Comparison of ENCODE assay signal across 9 cellular contexts in genomic region chr5:134590992-134591659, GRCh38. TPM values are rescaled to one million over a fixed set of nuclear protein-coding genes. Genes with fewer than 3 reads are reported as not detected.
A peak's percentile ranks its signal among the peaks of the same experiment; 100 is the strongest.
DNase-seq lines count a peak whose midpoint lies in the region; ATAC-seq and TF ChIP-seq lines count a peak whose summit lies in the region.
"Had no signal": no experiment of that assay in that cellular context is flagged by ENCODE, and none has a peak within 500 bp of the region (broad histone marks: within the 10 kb centered on the region; RNA-seq: fewer than 3 reads in every experiment).

No MANE protein-coding gene starts in this region.

- H2AFZ ChIP-seq in GM23338 = no peak overlapping the region; the same call in 1 of the 2 replicates
- no peak overlapping the region for H2AFZ ChIP-seq in PC-9

- no TSS peak for BruUV-seq in PC-9 (replicated peaks; lab: Mats Ljungman, UMichigan)

- H3K9me3 Mint-ChIP-seq in GM23338 = no peaks in the 10 kb centered on the region

- H3K36me3 ChIP-seq in GM23338 (ENCODE audit: insufficient read depth) (no peaks in the 10 kb centered on the region), PC-9 (ENCODE audit: low read depth) (no peaks in the 10 kb centered on the region)

- no peak for TF ChIP-seq CTCF in GM23338 (conservative IDR thresholded peaks at IDR 0.05; ENCODE audit: low read depth in 2 of 2)
- no peak for TF ChIP-seq CTCF in PC-9 (conservative IDR thresholded peaks at IDR 0.05)

- H3F3A ChIP-seq in GM23338 (replicated peaks; ENCODE audit: low read depth) (peaks cover 13% of the 10 kb centered on the region), PC-9 (ENCODE audit: insufficient read depth, low read depth) (peaks cover 27% of the 10 kb centered on the region)

- DNase-seq in GM23338 (ENCODE audit: low spot score) (no peak), PC-9 (peak; percentile 77 to 94), epithelial cell of prostate (ENCODE audit: low read depth, low spot score) (peak; percentile 46), amygdala (lab: John Stamatoyannopoulos, UW) (no peak)
- DNase-seq in stimulated activated CD4-positive, alpha-beta T cell treated with anti-CD3 and anti-CD28 coated beads, Interleukin-2, amount 100 ng/mL, for 24 hours = peak; percentile 50 to 63

- H3K4me2 ChIP-seq in GM23338 (peak overlapping the region; percentile 23), PC-9 (peak overlapping the region; percentile 63)

- CTCF ChIA-PET in PC-9 (lab: Charles Lee) = no interaction called here

- peaks cover 43% of the 10 kb centered on the region for H3K4me1 Mint-ChIP-seq in GM23338

- POLR2A ChIA-PET in PC-9 (lab: Charles Lee; ENCODE audit: unreplicated experiment) = interaction anchor here (0.5 to 0.6 kb wide), 4 partner anchors 57 to 547 kb away, joined by 4 to 8 read pairs (median 6); no protein-coding TSS in a partner anchor

- H3K36me3 Mint-ChIP-seq in GM23338 (ENCODE audit: low read depth) = no peaks in the 10 kb centered on the region; the same call in 2 of the 3 replicates

- no peaks in the 10 kb centered on the region for H3K79me2 ChIP-seq in GM23338 (replicated peaks; ENCODE audit: insufficient read depth)
- no peaks in the 10 kb centered on the region for H3K79me2 ChIP-seq in PC-9 (ENCODE audit: low read depth)

- H3K27me3 Mint-ChIP-seq in GM23338 (ENCODE audit: insufficient read depth, low read depth, poor library complexity) = peaks cover 6% of the 10 kb centered on the region

- no peak overlapping the region for H3K4me3 ChIP-seq in GM23338
- H3K4me3 ChIP-seq in PC-9 = no peak overlapping the region
- H3K4me3 ChIP-seq: lung had no signal

- peaks cover 36% of the 10 kb centered on the region for H3K4me1 ChIP-seq in GM23338 (ENCODE audit: insufficient read depth)
- peaks cover 34% of the 10 kb centered on the region for H3K4me1 ChIP-seq in PC-9 (replicated peaks; ENCODE audit: insufficient read depth)

- no peak overlapping the region; the same call in 2 of the 3 replicates for H3K4me3 Mint-ChIP-seq in GM23338

- H3K27ac ChIP-seq in GM23338 (ENCODE audit: low read depth) (peak overlapping the region; percentile 43; the same call in 1 of the 2 replicates), PC-9 (peak overlapping the region; percentile 82), epithelial cell of prostate (peak overlapping the region; percentile 17)

- intact Hi-C loops in PC-9 (cut with micrococcal nuclease; ENCODE audit: unreplicated experiment) = loop anchor here (5.0 to 10.0 kb wide), 3 partner anchors 41 to 414 kb away; partner anchors contain the start of genes PCBD2, SAR1B and SKP1

- H3K9me3 ChIP-seq in PC-9 (ENCODE audit: insufficient read depth, low read depth) = no peaks in the 10 kb centered on the region

- ATAC-seq in GM23338 (no peak), GM18907 (IDR thresholded peaks at IDR 0.05; ENCODE audit: unreplicated experiment) (no peak), HG03135 (IDR thresholded peaks at IDR 0.05; ENCODE audit: unreplicated experiment) (no peak), HG03469 (IDR thresholded peaks at IDR 0.05; ENCODE audit: unreplicated experiment) (no peak)

- H3K9me2 ChIP-seq in GM23338 (ENCODE audit: insufficient read depth) (0 out of 2 replicates have a peak, but pooled peaks cover 8% of the 10 kb centered on the region), PC-9 (ENCODE audit: insufficient read depth) (no peaks in the 10 kb centered on the region)

- peak overlapping the region; percentile 61; the same call in 1 of the 2 replicates for H3K27ac Mint-ChIP-seq in GM23338

- H4K20me1 ChIP-seq in GM23338 (replicated peaks; ENCODE audit: insufficient read depth) = no peaks in the 10 kb centered on the region
- H4K20me1 ChIP-seq in PC-9 (ENCODE audit: insufficient read depth) = no peaks in the 10 kb centered on the region

- H3K27me3 ChIP-seq in GM23338 (ENCODE audit: insufficient read depth) (no peaks in the 10 kb centered on the region), PC-9 (ENCODE audit: insufficient read depth, low read depth) (no peaks in the 10 kb centered on the region)

TF ChIP-seq in GM23338, 12 proteins besides CTCF, POLR2A, EP300 and RAD21:
- TF ChIP-seq JUNB (IDR thresholded peaks at IDR 0.05; ENCODE audit: unreplicated experiment) (no peak), EZH2 (IDR thresholded peaks at IDR 0.05; ENCODE audit: low read depth, unreplicated experiment) (no peak), CREB1 (CRISPR knock-in tag; IDR thresholded peaks at IDR 0.05; ENCODE audit: low read depth) (no peak)
- TF ChIP-seq, protein P1, sequence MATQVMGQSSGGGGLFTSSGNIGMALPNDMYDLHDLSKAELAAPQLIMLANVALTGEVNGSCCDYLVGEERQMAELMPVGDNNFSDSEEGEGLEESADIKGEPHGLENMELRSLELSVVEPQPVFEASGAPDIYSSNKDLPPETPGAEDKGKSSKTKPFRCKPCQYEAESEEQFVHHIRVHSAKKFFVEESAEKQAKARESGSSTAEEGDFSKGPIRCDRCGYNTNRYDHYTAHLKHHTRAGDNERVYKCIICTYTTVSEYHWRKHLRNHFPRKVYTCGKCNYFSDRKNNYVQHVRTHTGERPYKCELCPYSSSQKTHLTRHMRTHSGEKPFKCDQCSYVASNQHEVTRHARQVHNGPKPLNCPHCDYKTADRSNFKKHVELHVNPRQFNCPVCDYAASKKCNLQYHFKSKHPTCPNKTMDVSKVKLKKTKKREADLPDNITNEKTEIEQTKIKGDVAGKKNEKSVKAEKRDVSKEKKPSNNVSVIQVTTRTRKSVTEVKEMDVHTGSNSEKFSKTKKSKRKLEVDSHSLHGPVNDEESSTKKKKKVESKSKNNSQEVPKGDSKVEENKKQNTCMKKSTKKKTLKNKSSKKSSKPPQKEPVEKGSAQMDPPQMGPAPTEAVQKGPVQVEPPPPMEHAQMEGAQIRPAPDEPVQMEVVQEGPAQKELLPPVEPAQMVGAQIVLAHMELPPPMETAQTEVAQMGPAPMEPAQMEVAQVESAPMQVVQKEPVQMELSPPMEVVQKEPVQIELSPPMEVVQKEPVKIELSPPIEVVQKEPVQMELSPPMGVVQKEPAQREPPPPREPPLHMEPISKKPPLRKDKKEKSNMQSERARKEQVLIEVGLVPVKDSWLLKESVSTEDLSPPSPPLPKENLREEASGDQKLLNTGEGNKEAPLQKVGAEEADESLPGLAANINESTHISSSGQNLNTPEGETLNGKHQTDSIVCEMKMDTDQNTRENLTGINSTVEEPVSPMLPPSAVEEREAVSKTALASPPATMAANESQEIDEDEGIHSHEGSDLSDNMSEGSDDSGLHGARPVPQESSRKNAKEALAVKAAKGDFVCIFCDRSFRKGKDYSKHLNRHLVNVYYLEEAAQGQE (IDR thresholded peaks at IDR 0.05; ENCODE audit: unreplicated experiment) = no peak
- TF ChIP-seq, protein P2, sequence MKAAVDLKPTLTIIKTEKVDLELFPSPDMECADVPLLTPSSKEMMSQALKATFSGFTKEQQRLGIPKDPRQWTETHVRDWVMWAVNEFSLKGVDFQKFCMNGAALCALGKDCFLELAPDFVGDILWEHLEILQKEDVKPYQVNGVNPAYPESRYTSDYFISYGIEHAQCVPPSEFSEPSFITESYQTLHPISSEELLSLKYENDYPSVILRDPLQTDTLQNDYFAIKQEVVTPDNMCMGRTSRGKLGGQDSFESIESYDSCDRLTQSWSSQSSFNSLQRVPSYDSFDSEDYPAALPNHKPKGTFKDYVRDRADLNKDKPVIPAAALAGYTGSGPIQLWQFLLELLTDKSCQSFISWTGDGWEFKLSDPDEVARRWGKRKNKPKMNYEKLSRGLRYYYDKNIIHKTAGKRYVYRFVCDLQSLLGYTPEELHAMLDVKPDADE (IDR thresholded peaks at IDR 0.05) = no peak

RNA-seq across cellular contexts. Expression of gene SAR1B, which starts 41.5 kb away (rescaled TPM):
- total RNA-seq in GM23338 (2014; rRNA removed; shearing (Covaris generic)) = 11.9 and 30.3 TPM in 2 replicates
- 26.1 and 26.8 TPM in 2 replicates for polyA plus RNA-seq in GM23338 (2016; fragmentation: Nextera tagmentation; extraction: Ambion mirVana)
- 37.6 and 49.5 TPM in 2 replicates for total RNA-seq in PC-9 (2021)

RNA-seq across cellular contexts. Expression of gene SEC24A, which starts 57.5 kb away (rescaled TPM):
- total RNA-seq in GM23338 (2014; rRNA removed; shearing (Covaris generic)) = 36.5 and 37.4 TPM in 2 replicates
- 8.1 and 9.0 TPM in 2 replicates for polyA plus RNA-seq in GM23338 (2016; fragmentation: Nextera tagmentation; extraction: Ambion mirVana)
- 10.4 and 16.2 TPM in 2 replicates for total RNA-seq in PC-9 (2021)

Comparison
In these comparisons a context has a peak if more than half of its experiments do, and no peak if none do; other contexts are left out.
1. DNase-seq: peak in PC-9 (2 of 2), epithelial cell of prostate (single experiment) and stimulated activated CD4-positive, alpha-beta T cell treated with anti-CD3 and anti-CD28 coated beads, Interleukin-2, amount 100 ng/mL, for 24 hours (2 of 2); none in GM23338 (single experiment) and amygdala (0 of 56).
2. H3K27ac ChIP-seq: peak in every context shown above with its lines; median percentile 82 in PC-9; 43 in GM23338; 17 in epithelial cell of prostate.